ENCODE assay signal across 21 cellular contexts in genomic region chr2:140457483-140457882, GRCh38.
DNase-seq lines count a peak whose midpoint lies in the region; ATAC-seq and TF ChIP-seq lines count a peak whose summit lies in the region.
"Had no signal": no experiment of that assay in that cellular context is flagged by ENCODE, and none has a peak within 500 bp of the region (broad histone marks: within the 10 kb centered on the region; RNA-seq: fewer than 3 reads in every experiment).

No MANE protein-coding gene starts in this region.

- CTCF ChIA-PET in HEK293 (lab: Yijun Ruan, JAX) = interaction anchor here (1.0 kb wide), 1 partner anchor 20 kb away, joined by 5 read pairs; no protein-coding TSS in a partner anchor

- H3K27ac Mint-ChIP-seq in mesothelial cell of epicardium = peak overlapping the region; percentile 9
- H3K27ac Mint-ChIP-seq: activated naive CD8-positive, alpha-beta T cell treated with anti-CD3 and anti-CD28 coated beads, Interleukin-2, amount 10 ng/mL, durations not matched to agents 7 days and 5 days; CD4-positive, alpha-beta T cell; WTC11 had no signal

- H3K9me3 ChIP-seq in HEK293 (ENCODE audit: control insufficient read depth, insufficient read depth, low read depth, low read length) = no peaks in the 10 kb centered on the region
- H3K9me3 ChIP-seq: body of pancreas, spleen had no signal

- H3K4me1 ChIP-seq in HEK293 (ENCODE audit: control insufficient read depth, insufficient read depth, low read length) = peaks cover 9% of the 10 kb centered on the region
- H3K4me1 ChIP-seq: spleen had no signal

- ATAC-seq in SK-N-SH treated with all-trans-retinoic acid at 6 μM for 48 hours (peak; percentile 50), HG02981 (IDR thresholded peaks at IDR 0.05; ENCODE audit: unreplicated experiment) (no peak)
- ATAC-seq: body of pancreas; esophagus mucosa; stimulated activated naive CD8-positive, alpha-beta T cell treated with anti-CD3 and anti-CD28 coated beads, Interleukin-15, Interleukin-2, amounts not matched to agents 100 U/mL and 50 U/mL, for 24 hours; WTC11 had no signal

- POLR2A ChIA-PET in HEK293 (lab: Yijun Ruan, JAX) = no interaction called here

- H3K36me3 Mint-ChIP-seq in mesothelial cell of epicardium = no peaks in the 10 kb centered on the region
- H3K36me3 Mint-ChIP-seq: activated naive CD8-positive, alpha-beta T cell treated with anti-CD3 and anti-CD28 coated beads, Interleukin-2, amount 10 ng/mL, durations not matched to agents 7 days and 5 days; WTC11 had no signal

- TF ChIP-seq CTCF in HEK293 (tag by site-specific recombination; IDR thresholded peaks at IDR 0.05) (no peak), mesothelial cell of epicardium (IDR thresholded peaks at IDR 0.05; ENCODE audit: unreplicated experiment) (no peak)

- H3K27ac ChIP-seq in HEK293 (ENCODE audit: extremely low read depth, low read depth, low read length) = no peak overlapping the region
- H3K27ac ChIP-seq: body of pancreas, spleen had no signal

- H3K27me3 Mint-ChIP-seq in mesothelial cell of epicardium (ENCODE audit: low read depth) = no peaks in the 10 kb centered on the region
- H3K27me3 Mint-ChIP-seq: activated naive CD8-positive, alpha-beta T cell treated with anti-CD3 and anti-CD28 coated beads, Interleukin-2, amount 10 ng/mL, durations not matched to agents 7 days and 5 days; CD4-positive, alpha-beta T cell had no signal

- no peak overlapping the region for H3K4me3 Mint-ChIP-seq in mesothelial cell of epicardium
- H3K4me3 Mint-ChIP-seq: activated naive CD8-positive, alpha-beta T cell treated with anti-CD3 and anti-CD28 coated beads, Interleukin-2, amount 10 ng/mL, durations not matched to agents 7 days and 5 days; CD4-positive, alpha-beta T cell; WTC11 had no signal

- no peaks in the 10 kb centered on the region for H3K36me3 ChIP-seq in HEK293 (ENCODE audit: control insufficient read depth in 2 of 2, insufficient read depth in 1 of 2, low read length in 2 of 2)
- H3K36me3 ChIP-seq: spleen had no signal

- H3K4me1 Mint-ChIP-seq in mesothelial cell of epicardium = peaks cover 25% of the 10 kb centered on the region
- H3K4me1 Mint-ChIP-seq: activated naive CD8-positive, alpha-beta T cell treated with anti-CD3 and anti-CD28 coated beads, Interleukin-2, amount 10 ng/mL, durations not matched to agents 7 days and 5 days; WTC11 had no signal

- DNase-seq in NCI-H2171 (lab: John Stamatoyannopoulos, UW) = peak; percentile 18
- no peak for DNase-seq in mesothelial cell of epicardium (ENCODE audit: low spot score in 2 of 2, unreplicated experiment in 2 of 2)
- DNase-seq in NAMALWA (ENCODE audit: low spot score) = no peak
- no peak for DNase-seq in HUDEP-2 (lab: John Stamatoyannopoulos, UW; ENCODE audit: unreplicated experiment in 76 of 76)
- DNase-seq: activated CD8-positive, alpha-beta memory T cell treated with anti-CD3 and anti-CD28 coated beads, Interleukin-2, amount 50 U/mL, for 4 hours; activated naive CD8-positive, alpha-beta T cell treated with anti-CD3 and anti-CD28 coated beads, Interleukin-2, amount 10 ng/mL, durations not matched to agents 7 days and 5 days; body of pancreas; CD4-positive, alpha-beta T cell; effector CD8-positive, alpha-beta T cell; hypothalamus; islet precursor cell; mammary epithelial cell; NCI-H1092 treated with DMSO at 0.1 percent for 48 hours; spleen; stimulated activated CD4-positive, alpha-beta T cell treated with anti-CD3 and anti-CD28 coated beads, Interleukin-4, amount 100 ng/mL, for 4 hours; stimulated activated naive CD8-positive, alpha-beta T cell treated with anti-CD3 and anti-CD28 coated beads, Interleukin-15, Interleukin-2, amounts not matched to agents 100 U/mL and 50 U/mL, for 24 hours had no signal

- H3K4me3 ChIP-seq in HEK293 (ENCODE audit: low read depth, low read length) = no peak overlapping the region
- H3K4me3 ChIP-seq: body of pancreas, spleen had no signal

- H3K9me3 Mint-ChIP-seq in mesothelial cell of epicardium = no peaks in the 10 kb centered on the region
- H3K9me3 Mint-ChIP-seq: activated naive CD8-positive, alpha-beta T cell treated with anti-CD3 and anti-CD28 coated beads, Interleukin-2, amount 10 ng/mL, durations not matched to agents 7 days and 5 days; CD4-positive, alpha-beta T cell; WTC11 had no signal

TF ChIP-seq in HEK293, 187 proteins besides CTCF, POLR2A, EP300 and RAD21 (continues in another document):
- 0 out of 2 replicates have a peak, but pooled peaks have one; percentile 45 for TF ChIP-seq ZSCAN30 (tag by site-specific recombination; IDR thresholded peaks at IDR 0.05)
- TF ChIP-seq PRDM6 (tag by site-specific recombination; IDR thresholded peaks at IDR 0.05) = 0 out of 2 replicates have a peak, but pooled peaks have one; percentile 19
- TF ChIP-seq ZNF140 (tag by site-specific recombination; IDR thresholded peaks at IDR 0.05) = no peak
- no peak for TF ChIP-seq ZNF791 (tag by site-specific recombination; IDR thresholded peaks at IDR 0.05)
- TF ChIP-seq ZNF558 (tag by site-specific recombination; IDR thresholded peaks at IDR 0.05) = no peak
- TF ChIP-seq ZNF585B (tag by site-specific recombination; IDR thresholded peaks at IDR 0.05) = no peak
- TF ChIP-seq TRIM28 (IDR thresholded peaks at IDR 0.05; ENCODE audit: borderline replicate concordance, low read length) = peak; percentile 53; the same call in 1 of the 2 replicates
- TF ChIP-seq TCF7L2 (IDR thresholded peaks at IDR 0.05; ENCODE audit: borderline replicate concordance, low read depth, low read length) = peak; percentile 52; the same call in 1 of the 2 replicates
- no peak for TF ChIP-seq ZBTB17 (tag by site-specific recombination; IDR thresholded peaks at IDR 0.05)
- no peak for TF ChIP-seq ZNF658 (tag by site-specific recombination; IDR thresholded peaks at IDR 0.05)
- TF ChIP-seq ZNF184 (tag by site-specific recombination; IDR thresholded peaks at IDR 0.05) = no peak
- peak; percentile 29; the same call in 1 of the 2 replicates for TF ChIP-seq OSR2 (tag by site-specific recombination; IDR thresholded peaks at IDR 0.05)
- peak; percentile 46; the same call in 1 of the 2 replicates for TF ChIP-seq ZXDB (tag by site-specific recombination; IDR thresholded peaks at IDR 0.05)

TF ChIP-seq in SK-N-SH treated with all-trans-retinoic acid at 6 μM for 48 hours, 23 proteins besides CTCF, POLR2A, EP300 and RAD21:
- no peak for TF ChIP-seq CREB5 (CRISPR knock-in tag; IDR thresholded peaks at IDR 0.05; ENCODE audit: low read depth)
- TF ChIP-seq SNAI2 (CRISPR knock-in tag; IDR thresholded peaks at IDR 0.05) = no peak
- TF ChIP-seq ISL1 (CRISPR knock-in tag; IDR thresholded peaks at IDR 0.05) = peak; percentile 28
- peak; percentile 26; the same call in 1 of the 2 replicates for TF ChIP-seq ZC3H10 (CRISPR knock-in tag; IDR thresholded peaks at IDR 0.05)
- no peak for TF ChIP-seq GLIS3 (CRISPR knock-in tag; IDR thresholded peaks at IDR 0.05)
